Comparison of ENCODE assay signal across 12 cellular contexts in the genomic region with DNA sequence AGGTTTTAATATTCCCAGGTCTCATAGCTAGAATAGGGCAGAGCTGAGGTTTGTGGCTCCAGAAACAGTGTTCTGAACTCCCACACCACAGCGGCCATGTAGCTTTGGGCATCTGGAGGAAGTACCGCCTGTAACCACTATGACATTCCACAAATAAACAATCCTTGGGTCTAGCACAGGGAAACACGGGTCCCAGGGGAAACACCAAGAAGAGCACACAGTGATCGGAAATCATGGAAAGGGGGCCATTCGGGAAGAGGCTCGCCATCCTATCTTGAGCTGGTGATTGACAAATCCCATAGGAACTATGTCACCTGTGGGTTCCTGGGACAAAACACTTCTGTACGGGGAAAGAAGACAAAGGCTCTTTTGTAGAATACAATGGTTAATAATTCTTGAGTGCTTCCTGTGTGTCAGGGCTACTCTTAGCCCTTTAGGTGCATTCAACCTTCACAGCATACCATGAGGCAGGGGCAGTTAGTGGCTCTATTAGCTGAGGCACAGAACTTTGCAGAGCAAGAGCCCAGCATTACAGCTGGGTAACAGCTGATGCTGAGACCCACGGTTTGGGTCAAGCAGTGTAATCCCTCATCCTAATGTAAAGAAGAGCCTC.
DNase-seq lines count a peak whose midpoint lies in the region; ATAC-seq and TF ChIP-seq lines count a peak whose summit lies in the region.
"Had no signal": no experiment of that assay in that cellular context is flagged by ENCODE, and none has a peak within 500 bp of the region (broad histone marks: within the 10 kb centered on the region; RNA-seq: fewer than 3 reads in every experiment).

No MANE protein-coding gene starts in this region.

- H2AFZ ChIP-seq in mammary epithelial cell (ENCODE audit: low read depth, low read length) (peak overlapping the region; percentile 61), PC-3 (ENCODE audit: low read length) (no peak overlapping the region)

- 41% methylated on average over 7 of the region's 8 CpGs for WGBS in mammary epithelial cell (ENCODE audit: low coverage, missing lambda C conversion rate)

- no peaks in the 10 kb centered on the region for H3F3A ChIP-seq in PC-3 (ENCODE audit: low read length, unreplicated experiment)

- POLR2A ChIA-PET in PC-3 (lab: Charles Lee; ENCODE audit: unreplicated experiment) = no interaction called here

- H3K27me3 ChIP-seq in mammary epithelial cell (ENCODE audit: insufficient read depth, low read length) = no peaks in the 10 kb centered on the region
- no peaks in the 10 kb centered on the region for H3K27me3 ChIP-seq in breast epithelium
- no peaks in the 10 kb centered on the region for H3K27me3 ChIP-seq in PC-3 (ENCODE audit: low read length)
- no peaks in the 10 kb centered on the region for H3K27me3 ChIP-seq in SJCRH30

- H3K9me2 ChIP-seq in PC-3 (replicated peaks; ENCODE audit: low read length) = no peaks in the 10 kb centered on the region

- dilution Hi-C loops in mammary epithelial cell (cut with HindIII; ENCODE audit: low sequenced_read_pairs) = no loop called here

- H4K20me1 ChIP-seq in mammary epithelial cell (ENCODE audit: insufficient read depth, low read length) (no peaks in the 10 kb centered on the region), PC-3 (ENCODE audit: low read length) (no peaks in the 10 kb centered on the region)

- H3K27ac ChIP-seq in mammary epithelial cell (ENCODE audit: insufficient read depth, low read depth, low read length) (no peak overlapping the region), breast epithelium (no peak overlapping the region), PC-3 (ENCODE audit: low read length) (no peak overlapping the region), SJCRH30 (no peak overlapping the region)

- intact Hi-C loops in mammary epithelial cell (cut with micrococcal nuclease) = no loop called here
- intact Hi-C loops in breast epithelium (cut with DNase I; ENCODE audit: low total_unique reads) = no loop called here
- intact Hi-C loops in PC-3 (cut with micrococcal nuclease) = no loop called here
- intact Hi-C loops in left colon (cut with DNase I, micrococcal nuclease) = no loop called here

- no peaks in the 10 kb centered on the region for H3K9me3 ChIP-seq in mammary epithelial cell (replicated peaks; ENCODE audit: insufficient read depth, low read length)
- H3K9me3 ChIP-seq in breast epithelium = no peaks in the 10 kb centered on the region
- H3K9me3 ChIP-seq in PC-3 (ENCODE audit: low read length) = no peaks in the 10 kb centered on the region
- no peaks in the 10 kb centered on the region for H3K9me3 ChIP-seq in SJCRH30 (replicated peaks)

- CTCF ChIA-PET in mammary epithelial cell (lab: Charles Lee; ENCODE audit: low non-redundant PET) (interaction anchor here (0.6 kb wide), 1 partner anchor 26 kb away, joined by 3 read pairs; no protein-coding TSS in a partner anchor), PC-3 (lab: Charles Lee) (no interaction called here)

- H3K36me3 ChIP-seq in mammary epithelial cell (ENCODE audit: insufficient read depth, low read length) = no peaks in the 10 kb centered on the region
- H3K36me3 ChIP-seq in breast epithelium = no peaks in the 10 kb centered on the region
- H3K36me3 ChIP-seq in PC-3 (ENCODE audit: low read depth, low read length) = no peaks in the 10 kb centered on the region
- H3K36me3 ChIP-seq in SJCRH30 = no peaks in the 10 kb centered on the region

- peak in 1 of 2 donors; percentile 8 for TF ChIP-seq CTCF in mammary epithelial cell (conservative IDR thresholded peaks at IDR 0.05 in 1 of 2, IDR thresholded peaks at IDR 0.05 in 1 of 2; ENCODE audit: extremely low read depth in 1 of 2, insufficient read depth in 1 of 2, low read depth in 1 of 2, low read length in 2 of 2)
- no peak for TF ChIP-seq CTCF in breast epithelium (IDR thresholded peaks at IDR 0.05)
- TF ChIP-seq CTCF in PC-3 (conservative IDR thresholded peaks at IDR 0.05; ENCODE audit: low read depth, low read length) = no peak

- H3K4me3 ChIP-seq in mammary epithelial cell (replicated peaks in 1 of 3; ENCODE audit: insufficient read depth in 1 of 3, low read depth in 2 of 3, low read length in 3 of 3) (no peak overlapping the region), breast epithelium (no peak overlapping the region), PC-3 (ENCODE audit: low read length) (no peak overlapping the region), SJCRH30 (no peak overlapping the region)

- H3K79me2 ChIP-seq in mammary epithelial cell (ENCODE audit: insufficient read depth, low read length) = no peaks in the 10 kb centered on the region
- H3K79me2 ChIP-seq in PC-3 (ENCODE audit: low read length) = no peaks in the 10 kb centered on the region

- H3K4me1 ChIP-seq in mammary epithelial cell (ENCODE audit: insufficient read depth, low read length) (peaks cover 36% of the 10 kb centered on the region), breast epithelium (no peaks in the 10 kb centered on the region), PC-3 (ENCODE audit: insufficient read depth, low read length) (peaks cover 33% of the 10 kb centered on the region), SJCRH30 (no peaks in the 10 kb centered on the region)

- peak; percentile 79 for ATAC-seq in HG02981 (IDR thresholded peaks at IDR 0.05; ENCODE audit: unreplicated experiment)
- ATAC-seq in PC-3 = no peak
- no peak for ATAC-seq in left colon

- in situ Hi-C loops in mammary epithelial cell (cut with MboI; ENCODE audit: low sequenced_read_pairs in 2 of 2) = no loop called here

- DNase-seq in mammary epithelial cell = no peak
- DNase-seq in breast epithelium (ENCODE audit: low spot score in 2 of 2) = no peak
- peak; percentile 53 for DNase-seq in NCI-H510A treated with DMSO at 0.1 percent for 48 hours (lab: John Stamatoyannopoulos, UW)
- DNase-seq in SK-N-DZ (ENCODE audit: low spot score) = no peak
- no peak for DNase-seq in PC-3
- DNase-seq in SJCRH30 = no peak
- DNase-seq in left colon = no peak
- DNase-seq: activated CD4-positive, alpha-beta T cell treated with anti-CD3 and anti-CD28 coated beads, Interleukin-2, amount 50 U/mL, for 4 hours; activated naive CD4-positive, alpha-beta T cell; DMS 273 treated with DMSO at 0.1 percent for 48 hours; NCI-H1694 had no signal

- no peak for TF ChIP-seq POLR2A in breast epithelium (IDR thresholded peaks at IDR 0.05)

- BruUV-seq in mammary epithelial cell (replicated peaks; lab: Mats Ljungman, UMichigan) (no TSS peak), PC-3 (replicated peaks; lab: Mats Ljungman, UMichigan) (no TSS peak)

- H3K9ac ChIP-seq in mammary epithelial cell (ENCODE audit: insufficient read depth, low read length) (no peak overlapping the region), PC-3 (ENCODE audit: low read length) (no peak overlapping the region)

- H3K4me2 ChIP-seq in mammary epithelial cell (ENCODE audit: insufficient read depth, low read depth, low read length) = no peak overlapping the region
- no peak overlapping the region for H3K4me2 ChIP-seq in PC-3 (ENCODE audit: low read length)
